In the genomic region with DNA sequence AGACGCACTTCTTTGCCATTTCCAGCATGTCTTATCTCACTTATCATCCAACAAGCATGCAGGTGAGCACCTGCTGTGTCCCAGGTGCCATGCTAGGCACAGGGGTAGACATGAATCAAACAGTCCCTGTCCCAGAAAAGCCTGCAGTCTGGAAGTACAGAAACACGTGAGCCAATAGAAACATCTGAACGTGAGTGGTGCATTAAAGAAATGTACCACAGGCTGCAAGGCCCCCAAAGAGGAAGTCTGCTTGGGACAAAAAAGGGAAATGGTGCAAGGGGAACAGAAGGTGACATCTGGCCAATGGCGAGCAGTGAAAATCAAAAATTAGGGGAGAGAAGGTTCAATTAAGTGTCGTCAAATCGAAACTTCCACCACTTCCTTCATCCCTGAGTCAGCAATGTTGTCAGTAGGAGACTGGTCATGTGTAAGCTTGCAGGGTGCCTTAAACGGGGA, we compare ENCODE assay signal across 9 cellular contexts. TPM values are rescaled to one million over a fixed set of nuclear protein-coding genes. Genes with fewer than 3 reads are reported as not detected.
DNase-seq lines count a peak whose midpoint lies in the region; ATAC-seq and TF ChIP-seq lines count a peak whose summit lies in the region.
"Had no signal": no experiment of that assay in that cellular context is flagged by ENCODE, and none has a peak within 500 bp of the region (broad histone marks: within the 10 kb centered on the region; RNA-seq: fewer than 3 reads in every experiment).

No MANE protein-coding gene starts in this region.

- H3K9me2 ChIP-seq in Loucy (replicated peaks; ENCODE audit: low read depth, low read length): no peaks in the 10 kb centered on the region

- H3K23ac ChIP-seq in mesenchymal stem cell (ENCODE audit: low read length in 2 of 2): no peak overlapping the region

- H2BK15ac ChIP-seq in mesenchymal stem cell (ENCODE audit: low read depth, poor library complexity, severe bottlenecking): no peak overlapping the region

- H2BK12ac ChIP-seq in mesenchymal stem cell (ENCODE audit: low read length in 2 of 2): no peak overlapping the region

- DNase-seq in ecto neural progenitor cell (ENCODE audit: low spot score) (no peak), activated gamma-delta T cell (lab: John Stamatoyannopoulos, UW) (no peak), mesenchymal stem cell (no peak)

- H3K4me3 ChIP-seq in Loucy (ENCODE audit: low read length, poor library complexity, severe bottlenecking) (no peak overlapping the region), mesenchymal stem cell (ENCODE audit: insufficient read depth in 1 of 2, low read depth in 1 of 2, low read length in 2 of 2) (no peak overlapping the region)

- H3K4me2 ChIP-seq in Loucy (ENCODE audit: low read depth, low read length, poor library complexity, severe bottlenecking): no peak overlapping the region
- no peak overlapping the region for H3K4me2 ChIP-seq in mesenchymal stem cell (ENCODE audit: low read length, poor library complexity, severe bottlenecking)

- no peaks in the 10 kb centered on the region for H3F3A ChIP-seq in Loucy (ENCODE audit: low read depth)

- ATAC-seq in GM19463 (IDR thresholded peaks at IDR 0.05; ENCODE audit: unreplicated experiment): peak; percentile 39
- peak; percentile 31 for ATAC-seq in esophagus mucosa
- ATAC-seq in HG02840 (IDR thresholded peaks at IDR 0.05; ENCODE audit: low FRiP score, unreplicated experiment): no peak

- H3K4me1 ChIP-seq in Loucy (ENCODE audit: insufficient read depth, low read length, poor library complexity, severe bottlenecking) (peaks cover 3% of the 10 kb centered on the region), mesenchymal stem cell (ENCODE audit: control insufficient read depth, insufficient read depth, low read depth, low read length) (peaks cover 2% of the 10 kb centered on the region)

- H3K36me3 ChIP-seq in Loucy (ENCODE audit: insufficient read depth, low read length): no peaks in the 10 kb centered on the region
- H3K36me3 ChIP-seq in mesenchymal stem cell (ENCODE audit: control insufficient read depth in 1 of 2, insufficient read depth in 2 of 2, low read depth in 1 of 2, low read length in 2 of 2): no peaks in the 10 kb centered on the region

- no peak overlapping the region for H3K9ac ChIP-seq in Loucy (ENCODE audit: low read depth, low read length, poor library complexity, severe bottlenecking)
- H3K9ac ChIP-seq in mesenchymal stem cell (ENCODE audit: low read length): no peak overlapping the region

- H2AFZ ChIP-seq in Loucy (ENCODE audit: low read length): no peak overlapping the region
- H2AFZ ChIP-seq in mesenchymal stem cell (ENCODE audit: low read depth, low read length): no peak overlapping the region

- H3K14ac ChIP-seq in mesenchymal stem cell (ENCODE audit: low read length in 2 of 2): no peak overlapping the region

- peak; percentile 34 for TF ChIP-seq CTCF in 22Rv1 (IDR thresholded peaks at IDR 0.05)
- 0 out of 2 replicates have a peak, but pooled peaks have one; percentile 18 for TF ChIP-seq CTCF in Loucy (conservative IDR thresholded peaks at IDR 0.05; ENCODE audit: low read length)

- H2BK120ac ChIP-seq in mesenchymal stem cell (ENCODE audit: low read depth, low read length): no peak overlapping the region

- H3K18ac ChIP-seq in mesenchymal stem cell (ENCODE audit: low read depth in 1 of 2, low read length in 2 of 2): no peak overlapping the region

- no peaks in the 10 kb centered on the region for H3K79me1 ChIP-seq in mesenchymal stem cell (replicated peaks; ENCODE audit: low read length, poor library complexity, severe bottlenecking)

- H2BK5ac ChIP-seq in mesenchymal stem cell (ENCODE audit: low read depth, low read length, poor library complexity, severe bottlenecking): no peak overlapping the region

- H3K79me2 ChIP-seq in Loucy (ENCODE audit: insufficient read depth, low read length): no peaks in the 10 kb centered on the region

- no peaks in the 10 kb centered on the region for H4K20me1 ChIP-seq in Loucy (ENCODE audit: insufficient read depth, low read length, poor library complexity, severe bottlenecking)

- no peak overlapping the region for H4K91ac ChIP-seq in mesenchymal stem cell (ENCODE audit: low read length)

- no peaks in the 10 kb centered on the region for H3K27me3 ChIP-seq in Loucy (ENCODE audit: insufficient read depth, low read length, poor library complexity, severe bottlenecking)
- peaks cover 0 to 6% of the 10 kb centered on the region in 2 experiments for H3K27me3 ChIP-seq in mesenchymal stem cell (ENCODE audit: control insufficient read depth in 1 of 2, insufficient read depth in 1 of 2, low read length in 2 of 2)

- no peak overlapping the region for H4K8ac ChIP-seq in mesenchymal stem cell (ENCODE audit: low read length)

- no peak overlapping the region for H3K4ac ChIP-seq in mesenchymal stem cell (ENCODE audit: low read depth in 1 of 2, low read length in 2 of 2)

- WGBS in mesenchymal stem cell: 44% methylated on average over 7 of the region's 7 CpGs

- H3K27ac ChIP-seq in 22Rv1 (no peak overlapping the region), mesenchymal stem cell (ENCODE audit: low read length, poor library complexity, severe bottlenecking) (no peak overlapping the region)

- H3K9me3 ChIP-seq in Loucy (ENCODE audit: insufficient read depth, low read depth, low read length) (no peaks in the 10 kb centered on the region), mesenchymal stem cell (ENCODE audit: control insufficient read depth, low read length) (no peaks in the 10 kb centered on the region)

- no peak overlapping the region for H2AK5ac ChIP-seq in mesenchymal stem cell (ENCODE audit: low read length, severe bottlenecking)

RNA-seq across cellular contexts. Expression of gene TMEM247, which starts 17.6 kb away (rescaled TPM):
- not detected for total RNA-seq in esophagus mucosa
- polyA plus RNA-seq in mesenchymal stem cell (2013, experiment 1 of 2): not detected
- not detected for polyA plus RNA-seq in mesenchymal stem cell (2013, experiment 2 of 2)
- total RNA-seq: Calu3 had no signal
